Comparison of ENCODE assay signal across 16 cellular contexts in genomic region chr16:49467540-49468372, GRCh38.
DNase-seq lines count a peak whose midpoint lies in the region; ATAC-seq and TF ChIP-seq lines count a peak whose summit lies in the region.
"Had no signal": no experiment of that assay in that cellular context is flagged by ENCODE, and none has a peak within 500 bp of the region (broad histone marks: within the 10 kb centered on the region; RNA-seq: fewer than 3 reads in every experiment).

No MANE protein-coding gene starts in this region.

- H3K9me3 Mint-ChIP-seq in activated T-cell treated with anti-CD3 and anti-CD28 coated beads, Interleukin-2, amount 50 U/mL, for 72 hours: no peaks in the 10 kb centered on the region
- H3K9me3 Mint-ChIP-seq in memory B cell (peaks cover 2% of the 10 kb centered on the region), natural killer cell (no peaks in the 10 kb centered on the region)

- DNase-seq in activated T-cell treated with anti-CD3 and anti-CD28 coated beads, Interleukin-2, amount 50 U/mL, for 1 hour: peak; percentile 5
- DNase-seq in activated T-cell treated with anti-CD3 and anti-CD28 coated beads, Interleukin-2, amount 50 U/mL, for 72 hours: no peak
- DNase-seq in activated CD8-positive, alpha-beta memory T cell treated with anti-CD3 and anti-CD28 coated beads, Interleukin-2, amount 50 U/mL, for 48 hours: peak; percentile 32
- DNase-seq in memory B cell (ENCODE audit: low spot score in 2 of 2): no peak
- peak; percentile 29 for DNase-seq in ureter (ENCODE audit: low spot score)
- no peak for DNase-seq in stimulated activated CD4-positive, alpha-beta T cell treated with anti-CD3 and anti-CD28 coated beads, Interleukin-2, amount 100 ng/mL, for 48 hours
- DNase-seq in natural killer cell: no peak
- DNase-seq: Caco-2; DMS53; Karpas-422; NCI-H1417; NCI-H2081; NK-92 treated with Interleukin-12 subunit alpha and Interleukin-12 subunit beta, amount 100 ng/mL, for 24 hours; PC-3 had no signal

- H3K4me3 Mint-ChIP-seq in activated T-cell treated with anti-CD3 and anti-CD28 coated beads, Interleukin-2, amount 50 U/mL, for 72 hours: no peak overlapping the region
- no peak overlapping the region for H3K4me3 Mint-ChIP-seq in memory B cell
- no peak overlapping the region for H3K4me3 Mint-ChIP-seq in natural killer cell

- H3K27ac Mint-ChIP-seq in activated T-cell treated with anti-CD3 and anti-CD28 coated beads, Interleukin-2, amount 50 U/mL, for 72 hours: no peak overlapping the region
- H3K27ac Mint-ChIP-seq in memory B cell: peak overlapping the region; percentile 25
- H3K27ac Mint-ChIP-seq in natural killer cell: no peak overlapping the region

- no peak for TF ChIP-seq CTCF in natural killer cell (IDR thresholded peaks at IDR 0.05)

- intact Hi-C loops in natural killer cell (cut with micrococcal nuclease): no loop called here

- H3K27me3 Mint-ChIP-seq in activated T-cell treated with anti-CD3 and anti-CD28 coated beads, Interleukin-2, amount 50 U/mL, for 72 hours (ENCODE audit: low read depth): no peaks in the 10 kb centered on the region
- H3K27me3 Mint-ChIP-seq in memory B cell (peaks cover 6% of the 10 kb centered on the region), natural killer cell (ENCODE audit: low read depth in 2 of 2) (peaks cover 12 to 18% of the 10 kb centered on the region in 2 donors)

- H3K36me3 Mint-ChIP-seq in activated T-cell treated with anti-CD3 and anti-CD28 coated beads, Interleukin-2, amount 50 U/mL, for 72 hours (ENCODE audit: insufficient read depth in 2 of 2): no peaks in the 10 kb centered on the region
- no peaks in the 10 kb centered on the region for H3K36me3 Mint-ChIP-seq in memory B cell
- no peaks in the 10 kb centered on the region for H3K36me3 Mint-ChIP-seq in natural killer cell
- H3K36me3 Mint-ChIP-seq: CD14-positive monocyte had no signal

- no peak for ATAC-seq in activated T-cell treated with anti-CD3 and anti-CD28 coated beads, Interleukin-2, amount 50 U/mL, for 72 hours (replicated peaks in 1 of 2)
- ATAC-seq in memory B cell (ENCODE audit: low read depth) (no peak), GM19351 (IDR thresholded peaks at IDR 0.05; ENCODE audit: unreplicated experiment) (no peak), natural killer cell (no peak)
- ATAC-seq: PC-3 had no signal

- peaks cover 21% of the 10 kb centered on the region for H3K4me1 Mint-ChIP-seq in activated T-cell treated with anti-CD3 and anti-CD28 coated beads, Interleukin-2, amount 50 U/mL, for 72 hours (ENCODE audit: low read depth)
- H3K4me1 Mint-ChIP-seq in memory B cell: peaks cover 18% of the 10 kb centered on the region
- H3K4me1 Mint-ChIP-seq in natural killer cell: peaks cover 15 to 21% of the 10 kb centered on the region in 2 donors

Comparison
In these comparisons a context has a peak if more than half of its experiments do, and no peak if none do; other contexts are left out.
1. DNase-seq: peak in activated T-cell treated with anti-CD3 and anti-CD28 coated beads, Interleukin-2, amount 50 U/mL, for 1 hour (single experiment), activated CD8-positive, alpha-beta memory T cell treated with anti-CD3 and anti-CD28 coated beads, Interleukin-2, amount 50 U/mL, for 48 hours (single experiment) and ureter (single experiment); none in activated T-cell treated with anti-CD3 and anti-CD28 coated beads, Interleukin-2, amount 50 U/mL, for 72 hours (0 of 2), memory B cell (0 of 2), stimulated activated CD4-positive, alpha-beta T cell treated with anti-CD3 and anti-CD28 coated beads, Interleukin-2, amount 100 ng/mL, for 48 hours (0 of 2) and natural killer cell (single experiment).